25 cellular contexts compared by ENCODE assay signal in genomic region chr2:1819396-1819795, GRCh38.
"Had no signal": no experiment of that assay in that cellular context is flagged by ENCODE, and none has a peak within 500 bp of the region (broad histone marks: within the 10 kb centered on the region; RNA-seq: fewer than 3 reads in every experiment).

No MANE protein-coding gene starts in this region.

- H3K9me3 ChIP-seq: left ventricle myocardium inferior, pancreas, prostate gland, stomach, testis, thyroid gland, transverse colon, upper lobe of right lung, uterus had no signal

- H3K4me3 ChIP-seq: left ventricle myocardium inferior, lung, pancreas, prostate gland, skin epidermis, stomach, testis, thyroid gland, transverse colon, upper lobe of right lung, uterus had no signal

- H3K9me3 Mint-ChIP-seq: immature natural killer cell; mesothelial cell of epicardium; naive B cell; natural killer cell treated with Interleukin-12 subunit alpha and Interleukin-12 subunit beta and Interleukin-15 and Interleukin-18, amount 100 ng/mL, for 72 hours; stimulated activated naive B cell treated with anti-CD40 and anti-IgM and Interleukin-4, amounts not matched to agents 10 μg/mL and 1 μg/mL and 100 μg/mL, for 72 hours had no signal

- H3K27me3 ChIP-seq: pancreas, testis, thyroid gland, transverse colon, upper lobe of right lung, uterus had no signal

- DNase-seq: hypothalamus; immature natural killer cell; left ventricle myocardium inferior; mesendoderm; naive B cell; pancreas; retina; right cardiac atrium; stimulated activated CD4-positive, alpha-beta T cell treated with anti-CD3 and anti-CD28 coated beads, Interleukin-12 subunit alpha, Interleukin-12 subunit beta, amount 100 ng/mL, for 4 hours; stimulated activated CD4-positive, alpha-beta T cell treated with anti-CD3 and anti-CD28 coated beads, Interleukin-15, amount 100 ng/mL, for 24 hours; stimulated activated CD4-positive, alpha-beta T cell treated with anti-CD3 and anti-CD28 coated beads, Interleukin-2, amount 100 ng/mL, for 24 hours; stimulated activated CD4-positive, alpha-beta T cell treated with anti-CD3 and anti-CD28 coated beads, Interleukin-4, amount 100 ng/mL, for 1 hour; stimulated activated naive B cell treated with anti-CD40 and anti-IgM and Interleukin-4, amounts not matched to agents 10 μg/mL and 1 μg/mL and 100 μg/mL, for 72 hours; stimulated activated naive CD8-positive, alpha-beta T cell treated with anti-CD3 and anti-CD28 coated beads, Interleukin-15, Interleukin-2, amounts not matched to agents 100 U/mL and 50 U/mL, for 24 hours; stomach; testis; thyroid gland; transverse colon; upper lobe of right lung; uterus had no signal

- H3K27ac Mint-ChIP-seq: immature natural killer cell; mesothelial cell of epicardium; naive B cell; natural killer cell treated with Interleukin-12 subunit alpha and Interleukin-12 subunit beta and Interleukin-15 and Interleukin-18, amount 100 ng/mL, for 72 hours; stimulated activated naive B cell treated with anti-CD40 and anti-IgM and Interleukin-4, amounts not matched to agents 10 μg/mL and 1 μg/mL and 100 μg/mL, for 72 hours had no signal

- H3K4me3 Mint-ChIP-seq: immature natural killer cell; mesothelial cell of epicardium; naive B cell; natural killer cell treated with Interleukin-12 subunit alpha and Interleukin-12 subunit beta and Interleukin-15 and Interleukin-18, amount 100 ng/mL, for 72 hours; stimulated activated naive B cell treated with anti-CD40 and anti-IgM and Interleukin-4, amounts not matched to agents 10 μg/mL and 1 μg/mL and 100 μg/mL, for 72 hours had no signal

- H3K27ac ChIP-seq: left ventricle myocardium inferior, pancreas, prostate gland, skin epidermis, stomach, testis, thyroid gland, upper lobe of right lung, uterus had no signal

- H3K36me3 Mint-ChIP-seq: immature natural killer cell; mesothelial cell of epicardium; naive B cell; natural killer cell treated with Interleukin-12 subunit alpha and Interleukin-12 subunit beta and Interleukin-15 and Interleukin-18, amount 100 ng/mL, for 72 hours; stimulated activated naive B cell treated with anti-CD40 and anti-IgM and Interleukin-4, amounts not matched to agents 10 μg/mL and 1 μg/mL and 100 μg/mL, for 72 hours had no signal

- H3K36me3 ChIP-seq: left ventricle myocardium inferior, pancreas, prostate gland, stomach, thyroid gland, transverse colon, upper lobe of right lung, uterus had no signal

- H3K4me1 ChIP-seq: pancreas, upper lobe of right lung had no signal
